In the genomic region with DNA sequence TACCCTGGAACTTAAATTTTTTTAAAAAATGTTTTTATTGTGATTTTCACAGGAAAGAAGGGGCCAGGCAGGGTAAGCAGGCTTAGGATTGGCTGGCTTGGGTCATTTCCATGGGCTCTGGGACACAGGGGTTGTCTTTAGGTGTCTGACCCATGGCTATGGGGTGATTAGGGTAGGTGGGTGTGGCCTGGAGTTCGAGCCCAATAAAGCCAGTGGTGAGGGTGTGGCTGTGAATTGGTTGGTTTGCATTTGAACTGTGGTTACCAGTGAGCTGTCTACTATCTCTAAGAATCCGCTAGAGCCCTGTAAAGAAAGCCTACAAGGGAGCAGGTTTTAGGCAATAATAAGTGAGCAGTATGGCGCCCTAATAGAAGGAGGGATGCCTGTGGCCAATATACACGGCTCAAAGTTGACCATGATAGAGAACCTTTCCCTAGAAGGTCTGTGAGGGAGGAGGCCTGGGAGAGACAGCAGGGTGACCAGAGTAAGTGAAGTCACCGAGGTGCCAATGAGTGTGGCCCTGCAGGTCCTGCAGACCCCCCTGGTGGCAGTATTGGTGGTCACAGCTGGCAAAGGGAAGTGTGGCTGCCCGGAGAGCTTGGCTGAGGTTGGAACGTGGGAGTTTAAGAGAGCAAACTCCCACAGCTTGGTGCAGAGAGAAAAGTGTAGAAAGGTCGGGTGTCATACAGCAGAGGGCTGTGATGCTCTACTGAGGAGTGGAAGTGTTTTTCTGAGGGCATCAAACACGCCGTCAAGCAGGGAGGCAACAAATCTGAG, we compare ENCODE assay signal across 18 cellular contexts.
DNase-seq lines count a peak whose midpoint lies in the region; ATAC-seq, FAIRE-seq and TF ChIP-seq lines count a peak whose summit lies in the region.
"Had no signal": no experiment of that assay in that cellular context is flagged by ENCODE, and none has a peak within 500 bp of the region (broad histone marks: within the 10 kb centered on the region; RNA-seq: fewer than 3 reads in every experiment).

No MANE protein-coding gene starts in this region.

- H3K36me3 ChIP-seq in GM23338 (ENCODE audit: insufficient read depth) (no peaks in the 10 kb centered on the region), H1 (ENCODE audit: control insufficient read depth in 2 of 4, insufficient read depth in 4 of 4, low read length in 3 of 4) (no peaks in the 10 kb centered on the region)
- H3K36me3 ChIP-seq: BLaER1 had no signal

- ATAC-seq in GM23338 (peak; percentile 24; the same call in 2 of the 3 replicates), HG02623 (IDR thresholded peaks at IDR 0.05; ENCODE audit: unreplicated experiment) (no peak), HG02610 (IDR thresholded peaks at IDR 0.05; ENCODE audit: unreplicated experiment) (no peak)

- H3K79me2 ChIP-seq in GM23338 (replicated peaks; ENCODE audit: insufficient read depth) (no peaks in the 10 kb centered on the region), H1 (ENCODE audit: control insufficient read depth in 1 of 2, insufficient read depth in 2 of 2, low read length in 2 of 2) (no peaks in the 10 kb centered on the region)

- no peak overlapping the region for H3K9ac ChIP-seq in H1 (replicated peaks in 1 of 4; ENCODE audit: extremely low read depth in 1 of 4, low read depth in 3 of 4, low read length in 3 of 4)
- H3K9ac ChIP-seq: BLaER1, GM23248 had no signal

- no peak overlapping the region for H4K91ac ChIP-seq in H1 (replicated peaks; ENCODE audit: insufficient read length, low read length)

- no peak for TF ChIP-seq POLR2A in NB4 (IDR thresholded peaks at IDR 0.05; ENCODE audit: extremely low read depth, insufficient read length)
- TF ChIP-seq POLR2A in H1 (IDR thresholded peaks at IDR 0.05; ENCODE audit: control extremely low read depth in 1 of 2, low read depth in 2 of 2, low read length in 2 of 2) = no peak

- H2BK120ac ChIP-seq in H1 (replicated peaks; ENCODE audit: low read depth, low read length) = no peak overlapping the region

- H3K56ac ChIP-seq in H1 (replicated peaks; ENCODE audit: insufficient read length, low read depth, low read length) = no peak overlapping the region

- no peak overlapping the region for H3K4me3 ChIP-seq in GM23338
- H3K4me3 ChIP-seq in NB4 (ENCODE audit: low read depth, low read length) = no peak overlapping the region
- H3K4me3 ChIP-seq in H1 (ENCODE audit: extremely low read depth in 1 of 4, insufficient read depth in 2 of 4, low read depth in 3 of 4, low read length in 4 of 4) = no peak overlapping the region
- H3K4me3 ChIP-seq: BLaER1, GM23248, PC-9 had no signal

- H4K8ac ChIP-seq in H1 (ENCODE audit: extremely low read depth, insufficient read depth, low read length) = no peak overlapping the region

- no peak for FAIRE-seq in H1 (lab: Jason Lieb, UNC)
- FAIRE-seq: GM12891, GM19239 had no signal

- H2BK5ac ChIP-seq in H1 (ENCODE audit: low read depth, low read length) = no peak overlapping the region

- POLR2A ChIA-PET in H1 (lab: Charles Lee; ENCODE audit: partially characterized antibody) = no interaction called here

- no peak overlapping the region for H2BK12ac ChIP-seq in H1 (ENCODE audit: low read depth, low read length)

- H3K23ac ChIP-seq in H1 (ENCODE audit: insufficient read length) = no peak overlapping the region

- H3K27me3 ChIP-seq in GM23338 (ENCODE audit: insufficient read depth) (no peaks in the 10 kb centered on the region), H1 (replicated peaks in 1 of 4; ENCODE audit: control insufficient read depth in 3 of 4, extremely low read depth in 1 of 4, insufficient read depth in 3 of 4, low read length in 3 of 4) (no peaks in the 10 kb centered on the region)
- H3K27me3 ChIP-seq: BLaER1 had no signal

- H4K20me1 ChIP-seq in GM23338 (replicated peaks; ENCODE audit: insufficient read depth) (no peaks in the 10 kb centered on the region), H1 (replicated peaks in 1 of 2; ENCODE audit: control insufficient read depth in 1 of 2, insufficient read depth in 2 of 2, low read length in 2 of 2) (no peaks in the 10 kb centered on the region)
- H4K20me1 ChIP-seq: BLaER1 had no signal

- H3K79me1 ChIP-seq in H1 (ENCODE audit: low read depth, low read length) = no peaks in the 10 kb centered on the region

- H4K5ac ChIP-seq in H1 (ENCODE audit: insufficient read length, low read depth, low read length) = no peak overlapping the region

- no peak overlapping the region for H2AK5ac ChIP-seq in H1 (ENCODE audit: low read depth, low read length)

- no peak overlapping the region for H3K4ac ChIP-seq in H1 (replicated peaks; ENCODE audit: insufficient read length, low read depth, low read length)

- H3K4me2 ChIP-seq in GM23338 (no peak overlapping the region), H1 (ENCODE audit: insufficient read depth in 1 of 2, low read depth in 2 of 2, low read length in 2 of 2) (no peak overlapping the region)
- H3K4me2 ChIP-seq: BLaER1, PC-9 had no signal

- no peaks in the 10 kb centered on the region for H3F3A ChIP-seq in GM23338 (replicated peaks; ENCODE audit: low read depth)

- DNase-seq in GM23338 (ENCODE audit: low spot score) (peak; percentile 24), NB4 (ENCODE audit: low read depth) (peak; percentile 8), H1 (ENCODE audit: low read depth in 1 of 2, low spot score in 2 of 2) (peak in 1 of 2 experiments; percentile 49), nephron progenitor cell (no peak), pons (ENCODE audit: low spot score) (no peak)
- DNase-seq: CD8-positive, alpha-beta memory T cell; GM23248; Kasumi-1; NCI-H1436 treated with DMSO at 0.1 percent for 48 hours; NCI-H2107; NCI-H345; NCI-H526 treated with DMSO at 0.1 percent for 48 hours; PC-9 had no signal

- H3K27ac ChIP-seq in GM23338 (ENCODE audit: low read depth) (no peak overlapping the region), H1 (ENCODE audit: low read depth, low read length) (no peak overlapping the region)
- H3K27ac ChIP-seq: BLaER1, GM23248, PC-9 had no signal

- peak in 1 of 2 experiments; percentile 51; a peak in 1 of 4 replicates for TF ChIP-seq RAD21 in H1 (IDR thresholded peaks at IDR 0.05 in 1 of 2, conservative IDR thresholded peaks at IDR 0.05 in 1 of 2; ENCODE audit: low read depth in 2 of 2, low read length in 2 of 2)

- WGBS in H1 (ENCODE audit: extremely low coverage in 1 of 2, insufficient coverage in 1 of 2, insufficient read length in 1 of 2, insufficient replicate concordance in 2 of 2, low coverage in 1 of 2, low lambda C conversion rate in 2 of 2, missing lambda C conversion rate in 1 of 2), 2 experiments = 83% methylated on average over 10 of the region's 10 CpGs; no CpG with 5 or more reads in 1 of the 2 experiments

- no peaks in the 10 kb centered on the region for H3K27me3 Mint-ChIP-seq in GM23338 (ENCODE audit: insufficient read depth, low read depth, poor library complexity)
- H3K27me3 Mint-ChIP-seq in nephron progenitor cell (ENCODE audit: low read depth, poor library complexity) = peaks cover 10% of the 10 kb centered on the region

- H3K4me1 ChIP-seq in GM23338 (ENCODE audit: insufficient read depth) = peaks cover 34% of the 10 kb centered on the region
- peaks cover 3 to 17% (median 9%) of the 10 kb centered on the region in 4 experiments; a peak in 6 of 7 replicates for H3K4me1 ChIP-seq in H1 (replicated peaks in 1 of 4; ENCODE audit: control insufficient read depth in 3 of 4, insufficient read depth in 4 of 4, low read length in 3 of 4)
- H3K4me1 ChIP-seq: BLaER1 had no signal

- H3K36me3 Mint-ChIP-seq in GM23338 (ENCODE audit: low read depth) (no peaks in the 10 kb centered on the region), nephron progenitor cell (ENCODE audit: low read depth) (peaks cover 8% of the 10 kb centered on the region)
- H3K36me3 Mint-ChIP-seq: CD8-positive, alpha-beta memory T cell had no signal

- TF ChIP-seq CTCF in GM23338 (conservative IDR thresholded peaks at IDR 0.05; ENCODE audit: low read depth in 2 of 2) = peak; percentile 28 to 50; a peak in 3 of 4 replicates
- no peak for TF ChIP-seq CTCF in NB4 (IDR thresholded peaks at IDR 0.05; ENCODE audit: low read depth, low read length)
- peak; percentile 22 to 40 (median 28); a peak in 3 of 4 replicates for TF ChIP-seq CTCF in H1 (IDR thresholded peaks at IDR 0.05; ENCODE audit: control extremely low read depth in 1 of 3, insufficient read depth in 1 of 3, low read depth in 1 of 3, low read length in 3 of 3)
- TF ChIP-seq CTCF in nephron progenitor cell (IDR thresholded peaks at IDR 0.05) = no peak

- H3K27ac Mint-ChIP-seq in GM23338 (no peak overlapping the region), nephron progenitor cell (peak overlapping the region; percentile 2)

- no peaks in the 10 kb centered on the region for H3K9me3 ChIP-seq in H1 (ENCODE audit: insufficient read depth in 2 of 2, low read depth in 1 of 2, low read length in 1 of 2)
- H3K9me3 ChIP-seq: BLaER1 had no signal

- no peak overlapping the region for H3K4me3 Mint-ChIP-seq in GM23338
- no peak overlapping the region for H3K4me3 Mint-ChIP-seq in nephron progenitor cell

- no peak overlapping the region for H2BK20ac ChIP-seq in H1 (ENCODE audit: low read length)

- no peaks in the 10 kb centered on the region for H3K9me2 ChIP-seq in GM23338 (ENCODE audit: insufficient read depth)

- H2BK15ac ChIP-seq in H1 (ENCODE audit: low read length) = no peak overlapping the region

- no peak overlapping the region for H2AFZ ChIP-seq in GM23338
- no peak overlapping the region for H2AFZ ChIP-seq in H1 (ENCODE audit: low read length)
- H2AFZ ChIP-seq: GM23248, PC-9 had no signal

- no peak overlapping the region for H3K14ac ChIP-seq in H1 (ENCODE audit: insufficient read length)

- H3K18ac ChIP-seq in H1 (ENCODE audit: extremely low read depth, low read length) = no peak overlapping the region

- no peak for TF ChIP-seq EP300 in H1 (IDR thresholded peaks at IDR 0.05; ENCODE audit: borderline replicate concordance in 1 of 2, low read depth in 2 of 2, low read length in 2 of 2)

- CTCF ChIA-PET in H1 (lab: Charles Lee; ENCODE audit: partially characterized antibody) = interaction anchor here (0.6 to 2.0 kb wide), 7 partner anchors 9 to 112 kb away, joined by 3 to 10 read pairs (median 3); no protein-coding TSS in a partner anchor

- H3K4me1 Mint-ChIP-seq in GM23338 (peaks cover 41% of the 10 kb centered on the region), nephron progenitor cell (peaks cover 44% of the 10 kb centered on the region)

- no peaks in the 10 kb centered on the region for H3K23me2 ChIP-seq in H1 (ENCODE audit: low read depth, low read length)

- H3K9me3 Mint-ChIP-seq in GM23338 (no peaks in the 10 kb centered on the region), nephron progenitor cell (peaks cover 19% of the 10 kb centered on the region)
- H3K9me3 Mint-ChIP-seq: CD8-positive, alpha-beta memory T cell had no signal

TF ChIP-seq in H1, 55 proteins besides CTCF, POLR2A, EP300 and RAD21 (continues in another document):
- TF ChIP-seq ASH2L (IDR thresholded peaks at IDR 0.05; ENCODE audit: low read length) (no peak), SP2 (IDR thresholded peaks at IDR 0.05; ENCODE audit: low read length) (no peak), E2F6 (IDR thresholded peaks at IDR 0.05) (no peak), EZH2 (IDR thresholded peaks at IDR 0.05; ENCODE audit: low read depth, low read length, severe bottlenecking) (no peak)

Comparison
In these comparisons a context has a peak if more than half of its experiments do, and no peak if none do; other contexts are left out.
1. DNase-seq: peak in GM23338 (single experiment) and NB4 (single experiment); none in nephron progenitor cell (single experiment) and pons (single experiment).
2. CTCF ChIP-seq: peak in GM23338 (2 of 2) and H1 (3 of 3); none in NB4 (single experiment) and nephron progenitor cell (single experiment).